In the genomic region with DNA sequence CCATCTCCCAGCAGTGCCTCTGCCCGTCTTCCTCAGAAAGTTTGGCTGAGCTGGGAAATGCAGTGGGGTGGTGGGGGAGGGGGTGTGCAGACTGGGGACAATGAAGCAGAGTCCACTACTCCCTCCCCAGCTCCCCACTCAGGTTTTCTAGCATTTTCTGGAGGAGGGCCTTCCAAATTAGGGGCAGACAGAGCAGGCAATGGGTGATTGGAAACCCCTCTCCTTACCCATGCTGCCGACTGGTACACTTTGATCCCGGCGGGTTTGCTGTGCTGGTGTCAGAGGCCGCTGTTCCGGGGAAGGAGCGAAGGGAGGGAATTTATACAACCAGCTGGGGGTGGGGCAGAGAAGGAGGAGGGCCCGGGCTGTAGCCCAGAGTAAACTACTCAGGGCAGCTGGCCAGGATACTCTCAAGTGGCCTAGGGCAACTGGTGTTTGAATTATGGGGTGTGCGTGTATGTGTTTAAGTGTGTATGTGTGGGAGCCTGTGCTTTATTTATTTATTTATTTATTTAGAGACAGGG, we compare ENCODE assay signal across 1 cellular context.
A peak's percentile ranks its signal among the peaks of the same experiment; 100 is the strongest.
TF ChIP-seq lines count a peak whose summit lies in the region.

A gene (minus strand): TSS at position 295 of the 524 bp plus-strand sequence. CDS start 64 bp downstream, at position 231.

TF ChIP-seq in HepG2, 621 proteins besides CTCF, POLR2A, EP300 and RAD21 (continued from another document and continues in another):
- TF ChIP-seq, protein P1, sequence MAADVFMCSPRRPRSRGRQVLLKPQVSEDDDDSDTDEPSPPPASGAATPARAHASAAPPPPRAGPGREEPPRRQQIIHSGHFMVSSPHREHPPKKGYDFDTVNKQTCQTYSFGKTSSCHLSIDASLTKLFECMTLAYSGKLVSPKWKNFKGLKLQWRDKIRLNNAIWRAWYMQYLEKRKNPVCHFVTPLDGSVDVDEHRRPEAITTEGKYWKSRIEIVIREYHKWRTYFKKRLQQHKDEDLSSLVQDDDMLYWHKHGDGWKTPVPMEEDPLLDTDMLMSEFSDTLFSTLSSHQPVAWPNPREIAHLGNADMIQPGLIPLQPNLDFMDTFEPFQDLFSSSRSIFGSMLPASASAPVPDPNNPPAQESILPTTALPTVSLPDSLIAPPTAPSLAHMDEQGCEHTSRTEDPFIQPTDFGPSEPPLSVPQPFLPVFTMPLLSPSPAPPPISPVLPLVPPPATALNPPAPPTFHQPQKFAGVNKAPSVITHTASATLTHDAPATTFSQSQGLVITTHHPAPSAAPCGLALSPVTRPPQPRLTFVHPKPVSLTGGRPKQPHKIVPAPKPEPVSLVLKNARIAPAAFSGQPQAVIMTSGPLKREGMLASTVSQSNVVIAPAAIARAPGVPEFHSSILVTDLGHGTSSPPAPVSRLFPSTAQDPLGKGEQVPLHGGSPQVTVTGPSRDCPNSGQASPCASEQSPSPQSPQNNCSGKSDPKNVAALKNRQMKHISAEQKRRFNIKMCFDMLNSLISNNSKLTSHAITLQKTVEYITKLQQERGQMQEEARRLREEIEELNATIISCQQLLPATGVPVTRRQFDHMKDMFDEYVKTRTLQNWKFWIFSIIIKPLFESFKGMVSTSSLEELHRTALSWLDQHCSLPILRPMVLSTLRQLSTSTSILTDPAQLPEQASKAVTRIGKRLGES (CRISPR knock-in tag; IDR thresholded peaks at IDR 0.05; ENCODE audit: borderline replicate concordance), result no peak
- TF ChIP-seq, protein P2, sequence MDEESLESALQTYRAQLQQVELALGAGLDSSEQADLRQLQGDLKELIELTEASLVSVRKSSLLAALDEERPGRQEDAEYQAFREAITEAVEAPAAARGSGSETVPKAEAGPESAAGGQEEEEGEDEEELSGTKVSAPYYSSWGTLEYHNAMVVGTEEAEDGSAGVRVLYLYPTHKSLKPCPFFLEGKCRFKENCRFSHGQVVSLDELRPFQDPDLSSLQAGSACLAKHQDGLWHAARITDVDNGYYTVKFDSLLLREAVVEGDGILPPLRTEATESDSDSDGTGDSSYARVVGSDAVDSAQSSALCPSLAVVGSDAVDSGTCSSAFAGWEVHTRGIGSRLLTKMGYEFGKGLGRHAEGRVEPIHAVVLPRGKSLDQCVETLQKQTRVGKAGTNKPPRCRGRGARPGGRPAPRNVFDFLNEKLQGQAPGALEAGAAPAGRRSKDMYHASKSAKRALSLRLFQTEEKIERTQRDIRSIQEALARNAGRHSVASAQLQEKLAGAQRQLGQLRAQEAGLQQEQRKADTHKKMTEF (CRISPR knock-in tag; IDR thresholded peaks at IDR 0.05), result 0 out of 2 replicates have a peak, but pooled peaks have one; percentile 20
- TF ChIP-seq KLF13 (CRISPR knock-in tag; IDR thresholded peaks at IDR 0.05) (no peak), ZMYM4 (CRISPR knock-in tag; IDR thresholded peaks at IDR 0.05) (peak; percentile 64; the same call in 1 of the 2 replicates), EZH2 (conservative IDR thresholded peaks at IDR 0.05; ENCODE audit: low read depth, low read length) (no peak), RBM39 (IDR thresholded peaks at IDR 0.05; ENCODE audit: low read depth, low read length, poor library complexity, severe bottlenecking) (no peak), SIN3A (IDR thresholded peaks at IDR 0.05; ENCODE audit: borderline replicate concordance, low read depth, low read length) (no peak; the same call in 1 of the 2 replicates), ZBTB1 (CRISPR knock-in tag; IDR thresholded peaks at IDR 0.05; ENCODE audit: borderline replicate concordance) (no peak), RBFOX2 (IDR thresholded peaks at IDR 0.05; ENCODE audit: low read depth, low read length) (no peak), HOXD1 (CRISPR knock-in tag; IDR thresholded peaks at IDR 0.05) (peak; percentile 66; the same call in 1 of the 2 replicates), CBX5 (CRISPR knock-in tag; IDR thresholded peaks at IDR 0.05; ENCODE audit: borderline replicate concordance) (no peak), TEAD2 (CRISPR knock-in tag; IDR thresholded peaks at IDR 0.05) (no peak), ZC3H4 (CRISPR knock-in tag; IDR thresholded peaks at IDR 0.05; ENCODE audit: borderline replicate concordance) (no peak), SETDB1 (CRISPR knock-in tag; IDR thresholded peaks at IDR 0.05; ENCODE audit: borderline replicate concordance) (no peak), ZSCAN9 (CRISPR knock-in tag; IDR thresholded peaks at IDR 0.05; ENCODE audit: borderline replicate concordance) (no peak), ZNF382 (CRISPR knock-in tag; IDR thresholded peaks at IDR 0.05; ENCODE audit: borderline replicate concordance) (no peak), KMT2A (CRISPR knock-in tag; IDR thresholded peaks at IDR 0.05) (0 out of 2 replicates have a peak, but pooled peaks have one; percentile 28), CBFB (CRISPR knock-in tag; IDR thresholded peaks at IDR 0.05) (no peak), RARA (CRISPR knock-in tag; IDR thresholded peaks at IDR 0.05) (0 out of 2 replicates have a peak, but pooled peaks have one; percentile 15), KLF9 (CRISPR knock-in tag; IDR thresholded peaks at IDR 0.05; ENCODE audit: low read depth) (no peak), ZBTB42 (CRISPR knock-in tag; IDR thresholded peaks at IDR 0.05) (no peak), TRIM24 (CRISPR knock-in tag; IDR thresholded peaks at IDR 0.05) (no peak), ZNF460 (CRISPR knock-in tag; IDR thresholded peaks at IDR 0.05; ENCODE audit: borderline replicate concordance) (peak; percentile 6; the same call in 1 of the 2 replicates)
- TF ChIP-seq, protein P3, sequence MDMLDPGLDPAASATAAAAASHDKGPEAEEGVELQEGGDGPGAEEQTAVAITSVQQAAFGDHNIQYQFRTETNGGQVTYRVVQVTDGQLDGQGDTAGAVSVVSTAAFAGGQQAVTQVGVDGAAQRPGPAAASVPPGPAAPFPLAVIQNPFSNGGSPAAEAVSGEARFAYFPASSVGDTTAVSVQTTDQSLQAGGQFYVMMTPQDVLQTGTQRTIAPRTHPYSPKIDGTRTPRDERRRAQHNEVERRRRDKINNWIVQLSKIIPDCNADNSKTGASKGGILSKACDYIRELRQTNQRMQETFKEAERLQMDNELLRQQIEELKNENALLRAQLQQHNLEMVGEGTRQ (IDR thresholded peaks at IDR 0.05; ENCODE audit: low read depth, low read length), result no peak
- TF ChIP-seq, protein P3 (CRISPR knock-in tag; IDR thresholded peaks at IDR 0.05; ENCODE audit: borderline replicate concordance), result no peak
- TF ChIP-seq, protein P4, sequence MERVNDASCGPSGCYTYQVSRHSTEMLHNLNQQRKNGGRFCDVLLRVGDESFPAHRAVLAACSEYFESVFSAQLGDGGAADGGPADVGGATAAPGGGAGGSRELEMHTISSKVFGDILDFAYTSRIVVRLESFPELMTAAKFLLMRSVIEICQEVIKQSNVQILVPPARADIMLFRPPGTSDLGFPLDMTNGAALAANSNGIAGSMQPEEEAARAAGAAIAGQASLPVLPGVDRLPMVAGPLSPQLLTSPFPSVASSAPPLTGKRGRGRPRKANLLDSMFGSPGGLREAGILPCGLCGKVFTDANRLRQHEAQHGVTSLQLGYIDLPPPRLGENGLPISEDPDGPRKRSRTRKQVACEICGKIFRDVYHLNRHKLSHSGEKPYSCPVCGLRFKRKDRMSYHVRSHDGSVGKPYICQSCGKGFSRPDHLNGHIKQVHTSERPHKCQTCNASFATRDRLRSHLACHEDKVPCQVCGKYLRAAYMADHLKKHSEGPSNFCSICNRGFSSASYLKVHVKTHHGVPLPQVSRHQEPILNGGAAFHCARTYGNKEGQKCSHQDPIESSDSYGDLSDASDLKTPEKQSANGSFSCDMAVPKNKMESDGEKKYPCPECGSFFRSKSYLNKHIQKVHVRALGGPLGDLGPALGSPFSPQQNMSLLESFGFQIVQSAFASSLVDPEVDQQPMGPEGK (CRISPR knock-in tag; IDR thresholded peaks at IDR 0.05), result peak; percentile 50; the same call in 1 of the 2 replicates
- TF ChIP-seq, protein P5, sequence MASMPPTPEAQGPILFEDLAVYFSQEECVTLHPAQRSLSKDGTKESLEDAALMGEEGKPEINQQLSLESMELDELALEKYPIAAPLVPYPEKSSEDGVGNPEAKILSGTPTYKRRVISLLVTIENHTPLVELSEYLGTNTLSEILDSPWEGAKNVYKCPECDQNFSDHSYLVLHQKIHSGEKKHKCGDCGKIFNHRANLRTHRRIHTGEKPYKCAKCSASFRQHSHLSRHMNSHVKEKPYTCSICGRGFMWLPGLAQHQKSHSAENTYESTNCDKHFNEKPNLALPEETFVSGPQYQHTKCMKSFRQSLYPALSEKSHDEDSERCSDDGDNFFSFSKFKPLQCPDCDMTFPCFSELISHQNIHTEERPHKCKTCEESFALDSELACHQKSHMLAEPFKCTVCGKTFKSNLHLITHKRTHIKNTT (CRISPR knock-in tag; IDR thresholded peaks at IDR 0.05), result no peak
- TF ChIP-seq, protein P6, sequence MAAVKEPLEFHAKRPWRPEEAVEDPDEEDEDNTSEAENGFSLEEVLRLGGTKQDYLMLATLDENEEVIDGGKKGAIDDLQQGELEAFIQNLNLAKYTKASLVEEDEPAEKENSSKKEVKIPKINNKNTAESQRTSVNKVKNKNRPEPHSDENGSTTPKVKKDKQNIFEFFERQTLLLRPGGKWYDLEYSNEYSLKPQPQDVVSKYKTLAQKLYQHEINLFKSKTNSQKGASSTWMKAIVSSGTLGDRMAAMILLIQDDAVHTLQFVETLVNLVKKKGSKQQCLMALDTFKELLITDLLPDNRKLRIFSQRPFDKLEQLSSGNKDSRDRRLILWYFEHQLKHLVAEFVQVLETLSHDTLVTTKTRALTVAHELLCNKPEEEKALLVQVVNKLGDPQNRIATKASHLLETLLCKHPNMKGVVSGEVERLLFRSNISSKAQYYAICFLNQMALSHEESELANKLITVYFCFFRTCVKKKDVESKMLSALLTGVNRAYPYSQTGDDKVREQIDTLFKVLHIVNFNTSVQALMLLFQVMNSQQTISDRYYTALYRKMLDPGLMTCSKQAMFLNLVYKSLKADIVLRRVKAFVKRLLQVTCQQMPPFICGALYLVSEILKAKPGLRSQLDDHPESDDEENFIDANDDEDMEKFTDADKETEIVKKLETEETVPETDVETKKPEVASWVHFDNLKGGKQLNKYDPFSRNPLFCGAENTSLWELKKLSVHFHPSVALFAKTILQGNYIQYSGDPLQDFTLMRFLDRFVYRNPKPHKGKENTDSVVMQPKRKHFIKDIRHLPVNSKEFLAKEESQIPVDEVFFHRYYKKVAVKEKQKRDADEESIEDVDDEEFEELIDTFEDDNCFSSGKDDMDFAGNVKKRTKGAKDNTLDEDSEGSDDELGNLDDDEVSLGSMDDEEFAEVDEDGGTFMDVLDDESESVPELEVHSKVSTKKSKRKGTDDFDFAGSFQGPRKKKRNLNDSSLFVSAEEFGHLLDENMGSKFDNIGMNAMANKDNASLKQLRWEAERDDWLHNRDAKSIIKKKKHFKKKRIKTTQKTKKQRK (IDR thresholded peaks at IDR 0.05; ENCODE audit: low read length), result no peak
- TF ChIP-seq, protein P7, sequence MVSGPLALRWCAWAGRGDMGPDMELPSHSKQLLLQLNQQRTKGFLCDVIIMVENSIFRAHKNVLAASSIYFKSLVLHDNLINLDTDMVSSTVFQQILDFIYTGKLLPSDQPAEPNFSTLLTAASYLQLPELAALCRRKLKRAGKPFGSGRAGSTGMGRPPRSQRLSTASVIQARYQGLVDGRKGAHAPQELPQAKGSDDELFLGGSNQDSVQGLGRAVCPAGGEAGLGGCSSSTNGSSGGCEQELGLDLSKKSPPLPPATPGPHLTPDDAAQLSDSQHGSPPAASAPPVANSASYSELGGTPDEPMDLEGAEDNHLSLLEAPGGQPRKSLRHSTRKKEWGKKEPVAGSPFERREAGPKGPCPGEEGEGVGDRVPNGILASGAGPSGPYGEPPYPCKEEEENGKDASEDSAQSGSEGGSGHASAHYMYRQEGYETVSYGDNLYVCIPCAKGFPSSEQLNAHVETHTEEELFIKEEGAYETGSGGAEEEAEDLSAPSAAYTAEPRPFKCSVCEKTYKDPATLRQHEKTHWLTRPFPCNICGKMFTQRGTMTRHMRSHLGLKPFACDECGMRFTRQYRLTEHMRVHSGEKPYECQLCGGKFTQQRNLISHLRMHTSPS (CRISPR knock-in tag; IDR thresholded peaks at IDR 0.05; ENCODE audit: low read depth), result no peak
- TF ChIP-seq, protein P8, sequence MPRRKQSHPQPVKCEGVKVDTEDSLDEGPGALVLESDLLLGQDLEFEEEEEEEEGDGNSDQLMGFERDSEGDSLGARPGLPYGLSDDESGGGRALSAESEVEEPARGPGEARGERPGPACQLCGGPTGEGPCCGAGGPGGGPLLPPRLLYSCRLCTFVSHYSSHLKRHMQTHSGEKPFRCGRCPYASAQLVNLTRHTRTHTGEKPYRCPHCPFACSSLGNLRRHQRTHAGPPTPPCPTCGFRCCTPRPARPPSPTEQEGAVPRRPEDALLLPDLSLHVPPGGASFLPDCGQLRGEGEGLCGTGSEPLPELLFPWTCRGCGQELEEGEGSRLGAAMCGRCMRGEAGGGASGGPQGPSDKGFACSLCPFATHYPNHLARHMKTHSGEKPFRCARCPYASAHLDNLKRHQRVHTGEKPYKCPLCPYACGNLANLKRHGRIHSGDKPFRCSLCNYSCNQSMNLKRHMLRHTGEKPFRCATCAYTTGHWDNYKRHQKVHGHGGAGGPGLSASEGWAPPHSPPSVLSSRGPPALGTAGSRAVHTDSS (CRISPR knock-in tag; conservative IDR thresholded peaks at IDR 0.05), result no peak
- TF ChIP-seq, protein P9, sequence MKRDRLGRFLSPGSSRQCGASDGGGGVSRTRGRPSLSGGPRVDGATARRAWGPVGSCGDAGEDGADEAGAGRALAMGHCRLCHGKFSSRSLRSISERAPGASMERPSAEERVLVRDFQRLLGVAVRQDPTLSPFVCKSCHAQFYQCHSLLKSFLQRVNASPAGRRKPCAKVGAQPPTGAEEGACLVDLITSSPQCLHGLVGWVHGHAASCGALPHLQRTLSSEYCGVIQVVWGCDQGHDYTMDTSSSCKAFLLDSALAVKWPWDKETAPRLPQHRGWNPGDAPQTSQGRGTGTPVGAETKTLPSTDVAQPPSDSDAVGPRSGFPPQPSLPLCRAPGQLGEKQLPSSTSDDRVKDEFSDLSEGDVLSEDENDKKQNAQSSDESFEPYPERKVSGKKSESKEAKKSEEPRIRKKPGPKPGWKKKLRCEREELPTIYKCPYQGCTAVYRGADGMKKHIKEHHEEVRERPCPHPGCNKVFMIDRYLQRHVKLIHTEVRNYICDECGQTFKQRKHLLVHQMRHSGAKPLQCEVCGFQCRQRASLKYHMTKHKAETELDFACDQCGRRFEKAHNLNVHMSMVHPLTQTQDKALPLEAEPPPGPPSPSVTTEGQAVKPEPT (CRISPR knock-in tag; IDR thresholded peaks at IDR 0.05; ENCODE audit: low read depth), result no peak
- TF ChIP-seq, protein P10, sequence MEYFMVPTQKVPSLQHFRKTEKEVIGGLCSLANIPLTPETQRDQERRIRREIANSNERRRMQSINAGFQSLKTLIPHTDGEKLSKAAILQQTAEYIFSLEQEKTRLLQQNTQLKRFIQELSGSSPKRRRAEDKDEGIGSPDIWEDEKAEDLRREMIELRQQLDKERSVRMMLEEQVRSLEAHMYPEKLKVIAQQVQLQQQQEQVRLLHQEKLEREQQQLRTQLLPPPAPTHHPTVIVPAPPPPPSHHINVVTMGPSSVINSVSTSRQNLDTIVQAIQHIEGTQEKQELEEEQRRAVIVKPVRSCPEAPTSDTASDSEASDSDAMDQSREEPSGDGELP (IDR thresholded peaks at IDR 0.05; ENCODE audit: borderline replicate concordance, low read depth), result peak; percentile 75
